10 cellular contexts compared by ENCODE assay signal in the genomic region with DNA sequence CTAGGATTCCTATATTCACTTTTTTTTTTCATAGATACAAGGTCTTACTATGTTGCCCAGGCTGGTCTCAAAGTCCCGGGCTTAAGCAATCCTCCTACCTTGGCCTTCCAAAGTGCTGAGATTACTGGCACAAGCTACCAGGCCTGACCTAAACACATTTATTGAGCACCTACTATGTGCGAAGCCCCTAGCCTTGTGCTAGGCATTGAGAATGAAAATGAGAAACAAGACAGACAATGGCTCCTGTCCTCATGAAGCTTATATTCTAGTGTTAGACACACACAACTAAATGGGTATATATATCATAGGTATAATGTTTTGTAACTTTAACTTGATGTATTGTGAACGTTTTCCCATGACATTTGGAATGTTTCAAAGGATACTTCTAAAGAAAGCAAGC.
"Had no signal": no experiment of that assay in that cellular context is flagged by ENCODE, and none has a peak within 500 bp of the region (broad histone marks: within the 10 kb centered on the region; RNA-seq: fewer than 3 reads in every experiment).

No MANE protein-coding gene starts in this region.

- H3K4me1 ChIP-seq: HAP-1 had no signal

- H3K4me3 ChIP-seq: GM23248, GM23338, HAP-1 had no signal

- H3K9ac ChIP-seq: GM23248 had no signal

- ATAC-seq: GM23338 had no signal

- H3K4me2 ChIP-seq: GM23338 had no signal

- DNase-seq: GM23248, GOT3, H7, H9, HCEC 1CT, HFFc6 had no signal

- FAIRE-seq: H1, H54 had no signal

- H3K9me3 ChIP-seq: HAP-1 had no signal

- H2AFZ ChIP-seq: GM23248, GM23338 had no signal

- H3K27ac ChIP-seq: GM23248 had no signal
